In the genomic region with DNA sequence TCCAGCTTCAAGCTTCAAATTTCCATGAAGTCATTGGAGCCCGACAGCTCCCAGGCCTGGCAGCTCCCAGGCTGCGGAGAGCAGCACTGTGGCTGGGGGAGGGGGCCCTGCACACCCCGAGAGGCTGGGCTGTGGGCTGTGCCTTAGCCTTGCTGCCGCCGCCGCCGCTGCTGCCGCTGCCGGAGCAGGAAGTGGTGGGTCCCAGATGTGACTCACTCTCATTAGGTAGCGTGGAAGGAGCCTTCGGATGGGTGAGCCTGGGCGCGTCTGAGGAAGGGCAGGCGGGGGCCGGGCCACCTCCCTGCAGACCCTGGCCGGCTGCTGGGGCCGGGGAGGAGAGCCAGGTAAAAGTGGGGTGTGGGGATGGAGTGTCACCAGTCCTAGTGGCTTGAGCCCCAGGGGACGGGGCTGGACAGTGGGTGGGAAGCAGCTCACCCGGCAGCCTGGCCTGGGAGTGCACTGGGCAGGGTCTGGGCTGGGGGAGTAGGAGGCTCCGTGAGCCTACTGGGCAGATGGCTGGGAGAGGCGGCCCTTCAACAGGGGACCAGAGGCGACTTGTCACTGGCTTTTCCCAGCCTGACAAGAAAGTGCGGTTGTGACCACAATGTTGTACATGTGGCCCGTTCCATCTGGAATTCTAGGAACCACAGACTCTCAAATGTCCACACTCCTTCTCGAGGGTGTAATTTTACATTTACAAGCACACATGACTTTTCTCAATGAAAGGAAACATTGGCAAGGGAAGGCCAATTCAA, we compare ENCODE assay signal across 8 cellular contexts. TPM values are rescaled to one million over a fixed set of nuclear protein-coding genes. Genes with fewer than 3 reads are reported as not detected.
DNase-seq lines count a peak whose midpoint lies in the region; ATAC-seq, FAIRE-seq and TF ChIP-seq lines count a peak whose summit lies in the region.

Gene ADCY7, plus strand, starts transcription at position 215 of the 755 bp plus-strand sequence. CDS start 21,629 bp downstream, outside the sequence.

- peak within 1 kb of the TSS; percentile 86 for H3K4me3 Mint-ChIP-seq in activated naive CD4-positive, alpha-beta T cell treated with anti-CD3 and anti-CD28 coated beads for 36 hours

- no peaks in the 10 kb centered on the region for H3K4me1 ChIP-seq in small intestine (ENCODE audit: control insufficient read depth in 2 of 2, insufficient read depth in 1 of 2, low read depth in 1 of 2, low read length in 1 of 2)

- TF ChIP-seq CTCF in AG09309 (IDR thresholded peaks at IDR 0.05; ENCODE audit: control insufficient read depth, insufficient read depth, low read depth, low read length, missing control alignments): no peak

- peak; percentile 67 for TF ChIP-seq POLR2A in GM19193 (IDR thresholded peaks at IDR 0.05; ENCODE audit: extremely low read depth, insufficient read depth, insufficient read length)

- 12 to 20% (median 16%) methylated on average over 25 of the region's 25 CpGs for WGBS in small intestine, 3 donors

- peak; percentile 38 for DNase-seq in AG09309 (ENCODE audit: low read depth)
- DNase-seq in SK-N-MC (ENCODE audit: low read depth, low spot score): no peak
- peak; percentile 91 for DNase-seq in activated naive CD4-positive, alpha-beta T cell treated with anti-CD3 and anti-CD28 coated beads for 36 hours
- DNase-seq in left cardiac atrium: peak; percentile 80
- DNase-seq in small intestine: peak; percentile 81
- no peak for DNase-seq in cerebellum (ENCODE audit: low spot score)

- H3K9me3 ChIP-seq in SK-N-MC (ENCODE audit: low read depth, low read length) (no peaks in the 10 kb centered on the region), small intestine (ENCODE audit: control insufficient read depth, low read depth) (no peaks in the 10 kb centered on the region)

- H3K27me3 Mint-ChIP-seq in activated naive CD4-positive, alpha-beta T cell treated with anti-CD3 and anti-CD28 coated beads for 36 hours (ENCODE audit: low read depth): peaks cover 3% of the 10 kb centered on the region

- H3K27me3 ChIP-seq in small intestine (ENCODE audit: control insufficient read depth in 2 of 2, insufficient read depth in 2 of 2, low read length in 2 of 2): no peaks in the 10 kb centered on the region

- H3K27ac Mint-ChIP-seq in activated naive CD4-positive, alpha-beta T cell treated with anti-CD3 and anti-CD28 coated beads for 36 hours: peak within 1 kb of the TSS; percentile 94

- peaks cover 60% of the 10 kb centered on the region for H3K4me1 Mint-ChIP-seq in activated naive CD4-positive, alpha-beta T cell treated with anti-CD3 and anti-CD28 coated beads for 36 hours (ENCODE audit: low read depth)

- no peak within 1 kb of the TSS for H3K9ac ChIP-seq in SK-N-MC (ENCODE audit: insufficient read length)

- no peaks in the 10 kb centered on the region for H3K36me3 ChIP-seq in SK-N-MC (ENCODE audit: insufficient read depth, low read length)
- H3K36me3 ChIP-seq in small intestine (ENCODE audit: control insufficient read depth in 2 of 2, insufficient read depth in 2 of 2, low read length in 2 of 2): no peaks in the 10 kb centered on the region

- CTCF ChIA-PET in activated naive CD4-positive, alpha-beta T cell treated with anti-CD3 and anti-CD28 coated beads for 36 hours (lab: Charles Lee): interaction anchor here (0.5 to 3.4 kb wide), 6 partner anchors 8 to 88 kb away, joined by 3 to 30 read pairs (median 6); no protein-coding TSS in a partner anchor

- peak within 1 kb of the TSS; percentile 62 for H3K4me3 ChIP-seq in AG09309 (ENCODE audit: control insufficient read depth, low read depth, low read length)
- H3K4me3 ChIP-seq in SK-N-MC: peak within 1 kb of the TSS; percentile 70
- peak within 1 kb of the TSS; percentile 20 to 52 for H3K4me3 ChIP-seq in small intestine (ENCODE audit: low read depth in 1 of 2, low read length in 2 of 2)

- intact Hi-C loops in activated naive CD4-positive, alpha-beta T cell treated with anti-CD3 and anti-CD28 coated beads for 36 hours (cut with micrococcal nuclease): loop anchor here (1.0 to 5.0 kb wide), 6 partner anchors 11 to 199 kb away; partner anchors contain the start of genes BRD7 and HEATR3
- intact Hi-C loops in left cardiac atrium (cut with DNase I): no loop called here

- no peak within 1 kb of the TSS for H3K27ac ChIP-seq in SK-N-MC
- H3K27ac ChIP-seq in small intestine (ENCODE audit: low read depth in 1 of 2, low read length in 1 of 2): peak within 1 kb of the TSS; percentile 28 to 58

- peaks cover 1% of the 10 kb centered on the region for H3K9me3 Mint-ChIP-seq in activated naive CD4-positive, alpha-beta T cell treated with anti-CD3 and anti-CD28 coated beads for 36 hours

- ATAC-seq in HG03354 (IDR thresholded peaks at IDR 0.05; ENCODE audit: poor library complexity, severe bottlenecking, unreplicated experiment) (peak; percentile 83), left cardiac atrium (peak; percentile 89 to 90)

- peaks cover 7% of the 10 kb centered on the region for H3K36me3 Mint-ChIP-seq in activated naive CD4-positive, alpha-beta T cell treated with anti-CD3 and anti-CD28 coated beads for 36 hours (ENCODE audit: low read depth)

- FAIRE-seq in small intestine (lab: Jason Lieb, UNC): no peak

RNA-seq across cellular contexts. Expression of gene ADCY7, which starts in this region (rescaled TPM):
- total RNA-seq in activated naive CD4-positive, alpha-beta T cell treated with anti-CD3 and anti-CD28 coated beads for 36 hours: 10 to 100 TPM; 73.4 to 89.6 TPM
- total RNA-seq in left cardiac atrium (10 to 100 TPM; 14.3 to 23.7 TPM), cerebellum (6.4 TPM)
- 1 to 10 TPM in 1 of 3 donors, under 1 TPM in 2; 0.45 to 6.3 (median 0.54) TPM for polyA plus RNA-seq in small intestine

Comparison
In these comparisons a context has a peak if more than half of its experiments do, and no peak if none do; other contexts are left out.
1. DNase-seq: peak in AG09309 (single experiment), activated naive CD4-positive, alpha-beta T cell treated with anti-CD3 and anti-CD28 coated beads for 36 hours (single experiment), left cardiac atrium (single experiment) and small intestine (single experiment); none in SK-N-MC (single experiment) and cerebellum (single experiment).
2. Peak in every context shown above with its lines, with median percentiles within 50 percentile points of each other: H3K4me3 ChIP-seq.